Comparison of ENCODE assay signal across 1 cellular context in genomic region chr9:88049677-88050307, GRCh38.
TF ChIP-seq lines count a peak whose summit lies in the region.

No MANE protein-coding gene starts in this region.

TF ChIP-seq in IMR-90, 13 proteins besides CTCF, POLR2A, EP300 and RAD21 (continued from another document):
- no peak for TF ChIP-seq ELK1 (IDR thresholded peaks at IDR 0.05; ENCODE audit: borderline replicate concordance, low read depth, low read length)
- TF ChIP-seq CEBPB (IDR thresholded peaks at IDR 0.05; ENCODE audit: low read depth, low read length): no peak
